16 cellular contexts compared by ENCODE assay signal in the genomic region with DNA sequence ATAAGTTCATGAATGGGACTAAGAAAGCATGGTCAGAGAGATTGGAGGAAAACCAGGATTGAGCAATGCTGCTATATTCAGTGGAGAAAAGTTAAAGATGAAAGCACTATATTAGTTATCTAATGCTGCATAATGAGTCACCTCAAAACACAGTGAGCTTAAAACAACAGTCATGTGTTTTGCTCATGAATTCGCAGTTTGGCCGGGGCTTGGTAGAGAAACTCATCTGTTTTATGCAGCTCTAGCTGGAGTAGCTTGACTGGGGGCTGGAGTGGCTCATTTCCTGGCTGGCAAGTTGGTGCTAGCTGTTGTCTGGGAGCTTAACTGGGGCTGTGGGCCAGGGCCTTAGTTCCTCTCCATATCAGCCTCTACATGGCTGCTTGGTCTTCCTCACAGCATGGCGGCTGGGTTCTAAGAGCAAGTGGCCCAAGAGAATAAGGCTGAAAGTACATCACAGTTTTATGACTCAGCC.
DNase-seq lines count a peak whose midpoint lies in the region; ATAC-seq and TF ChIP-seq lines count a peak whose summit lies in the region.
"Had no signal": no experiment of that assay in that cellular context is flagged by ENCODE, and none has a peak within 500 bp of the region (broad histone marks: within the 10 kb centered on the region; RNA-seq: fewer than 3 reads in every experiment).

No MANE protein-coding gene starts in this region.

- H3K36me3 ChIP-seq in PC-3 (ENCODE audit: low read depth, low read length): no peaks in the 10 kb centered on the region; the same call in 1 of the 2 replicates
- no peaks in the 10 kb centered on the region for H3K36me3 ChIP-seq in osteoblast (ENCODE audit: insufficient read depth, low read length)
- H3K36me3 ChIP-seq in CD8-positive, alpha-beta memory T cell (ENCODE audit: insufficient read depth, low read length): no peaks in the 10 kb centered on the region
- peaks cover 11 to 46% (median 15%) of the 10 kb centered on the region in 4 donors for H3K36me3 ChIP-seq in esophagus muscularis mucosa

- peak overlapping the region in 1 of 8 donors; percentile 1 for H3K27ac Mint-ChIP-seq in CD8-positive, alpha-beta memory T cell
- H3K27ac Mint-ChIP-seq: activated naive CD8-positive, alpha-beta T cell treated with anti-CD3 and anti-CD28 coated beads, Interleukin-2, amount 50 U/mL, for 24 hours; endodermal cell; nephron; T-helper 1 cell treated with Interleukin-12 subunit alpha and Interleukin-12 subunit beta and Interleukin-4 antibody, amounts not matched to agents 30 μg/mL and 1 μg/mL, for 36 hours had no signal

- no peak overlapping the region for H3K4me2 ChIP-seq in PC-3 (ENCODE audit: low read length)
- peak overlapping the region; percentile 14 for H3K4me2 ChIP-seq in osteoblast (ENCODE audit: insufficient read depth, low read length)

- H3K27me3 Mint-ChIP-seq in CD8-positive, alpha-beta memory T cell: no peaks in the 10 kb centered on the region
- H3K27me3 Mint-ChIP-seq: activated naive CD8-positive, alpha-beta T cell treated with anti-CD3 and anti-CD28 coated beads, Interleukin-2, amount 50 U/mL, for 24 hours had no signal

- CTCF ChIA-PET in PC-3 (lab: Charles Lee): no interaction called here
- CTCF ChIA-PET in CD8-positive, alpha-beta memory T cell (lab: Charles Lee): no interaction called here

- ATAC-seq in PC-3 (peak; percentile 37; the same call in 1 of the 2 replicates), GM19328 (IDR thresholded peaks at IDR 0.05; ENCODE audit: unreplicated experiment) (no peak)
- ATAC-seq: activated naive CD8-positive, alpha-beta T cell treated with anti-CD3 and anti-CD28 coated beads, Interleukin-2, amount 50 U/mL, for 24 hours had no signal

- TF ChIP-seq CTCF in PC-3 (conservative IDR thresholded peaks at IDR 0.05; ENCODE audit: low read depth, low read length): no peak
- TF ChIP-seq CTCF in epithelial cell of proximal tubule (conservative IDR thresholded peaks at IDR 0.05; ENCODE audit: low read depth, low read length): no peak
- TF ChIP-seq CTCF in osteoblast (IDR thresholded peaks at IDR 0.05; ENCODE audit: extremely low read depth, low read depth, low read length): no peak
- no peak for TF ChIP-seq CTCF in esophagus muscularis mucosa (IDR thresholded peaks at IDR 0.05)

- H3K4me1 ChIP-seq in PC-3 (ENCODE audit: insufficient read depth, low read length): no peaks in the 10 kb centered on the region
- peaks cover 5% of the 10 kb centered on the region for H3K4me1 ChIP-seq in osteoblast (ENCODE audit: insufficient read depth, low read length)
- H3K4me1 ChIP-seq in CD8-positive, alpha-beta memory T cell (ENCODE audit: insufficient read depth, low read length): no peaks in the 10 kb centered on the region
- H3K4me1 ChIP-seq in esophagus muscularis mucosa: no peaks in the 10 kb centered on the region

- H3K27me3 ChIP-seq in PC-3 (ENCODE audit: low read length) (no peaks in the 10 kb centered on the region), osteoblast (ENCODE audit: insufficient read depth, low read length) (no peaks in the 10 kb centered on the region), esophagus muscularis mucosa (no peaks in the 10 kb centered on the region)
- H3K27me3 ChIP-seq in CD8-positive, alpha-beta memory T cell (ENCODE audit: insufficient read depth, low read length, poor library complexity, severe bottlenecking): no peaks in the 10 kb centered on the region

- H3K79me2 ChIP-seq in PC-3 (ENCODE audit: low read length) (no peaks in the 10 kb centered on the region), osteoblast (ENCODE audit: insufficient read depth, low read length) (no peaks in the 10 kb centered on the region)

- H3K9ac ChIP-seq in PC-3 (ENCODE audit: low read length): no peak overlapping the region

- TF ChIP-seq EP300 in esophagus muscularis mucosa (IDR thresholded peaks at IDR 0.05): no peak

- POLR2A ChIA-PET in PC-3 (lab: Charles Lee; ENCODE audit: unreplicated experiment): no interaction called here
- POLR2A ChIA-PET in CD8-positive, alpha-beta memory T cell (lab: Charles Lee): no interaction called here

- H2AFZ ChIP-seq in PC-3 (ENCODE audit: low read length) (no peak overlapping the region), osteoblast (ENCODE audit: low read length) (peak overlapping the region; percentile 57)

- intact Hi-C loops in PC-3 (cut with micrococcal nuclease) (no loop called here), esophagus muscularis mucosa (cut with DNase I) (no loop called here)

- WGBS in esophagus muscularis mucosa: 96% methylated on average over 3 of the region's 3 CpGs

- no TSS peak for BruUV-seq in PC-3 (replicated peaks; lab: Mats Ljungman, UMichigan)

- no peaks in the 10 kb centered on the region for H3K9me2 ChIP-seq in PC-3 (replicated peaks; ENCODE audit: low read length)

- H3K9me3 ChIP-seq in PC-3 (ENCODE audit: low read length) (no peaks in the 10 kb centered on the region), osteoblast (ENCODE audit: low read depth, low read length) (no peaks in the 10 kb centered on the region), esophagus muscularis mucosa (peaks cover 0 to 3% (median 0%) of the 10 kb centered on the region in 4 donors)
- no peaks in the 10 kb centered on the region for H3K9me3 ChIP-seq in CD8-positive, alpha-beta memory T cell (ENCODE audit: low read length)

- H4K20me1 ChIP-seq in PC-3 (ENCODE audit: low read length): no peaks in the 10 kb centered on the region
- H4K20me1 ChIP-seq in osteoblast (ENCODE audit: insufficient read depth, low read length): no peaks in the 10 kb centered on the region

- H3K36me3 Mint-ChIP-seq in CD8-positive, alpha-beta memory T cell: peaks cover 27 to 57% (median 30%) of the 10 kb centered on the region in 3 donors

- H3F3A ChIP-seq in PC-3 (ENCODE audit: low read length, unreplicated experiment): no peaks in the 10 kb centered on the region

- H3K9me3 Mint-ChIP-seq in CD8-positive, alpha-beta memory T cell: peaks cover 0 to 12% (median 2%) of the 10 kb centered on the region in 5 donors
- H3K9me3 Mint-ChIP-seq: endodermal cell had no signal

- H3K27ac ChIP-seq in PC-3 (ENCODE audit: low read length): no peak overlapping the region
- peak overlapping the region; percentile 78 for H3K27ac ChIP-seq in osteoblast (ENCODE audit: low read depth, low read length)
- no peak overlapping the region for H3K27ac ChIP-seq in CD8-positive, alpha-beta memory T cell (ENCODE audit: low read depth, low read length)
- no peak overlapping the region for H3K27ac ChIP-seq in esophagus muscularis mucosa (replicated peaks in 1 of 4)

- no peaks in the 10 kb centered on the region for H3K4me1 Mint-ChIP-seq in CD8-positive, alpha-beta memory T cell
- H3K4me1 Mint-ChIP-seq: activated naive CD8-positive, alpha-beta T cell treated with anti-CD3 and anti-CD28 coated beads, Interleukin-2, amount 50 U/mL, for 24 hours; endodermal cell; nephron had no signal

- no peak overlapping the region for H3K4me3 Mint-ChIP-seq in CD8-positive, alpha-beta memory T cell
- H3K4me3 Mint-ChIP-seq: activated naive CD8-positive, alpha-beta T cell treated with anti-CD3 and anti-CD28 coated beads, Interleukin-2, amount 50 U/mL, for 24 hours; endodermal cell; nephron; T-helper 1 cell treated with Interleukin-12 subunit alpha and Interleukin-12 subunit beta and Interleukin-4 antibody, amounts not matched to agents 30 μg/mL and 1 μg/mL, for 36 hours had no signal

- no peak for TF ChIP-seq POLR2A in esophagus muscularis mucosa (IDR thresholded peaks at IDR 0.05; ENCODE audit: low read depth)

- DNase-seq in COLO829 (ENCODE audit: low spot score) (peak; percentile 35), PC-3 (peak; percentile 14), epithelial cell of proximal tubule (ENCODE audit: low read depth) (peak; percentile 20), osteoblast (ENCODE audit: insufficient read length, low spot score, missing footprints) (peak; percentile 91), NOMO-1 treated with DMSO at 0.1 percent for 48 hours (lab: John Stamatoyannopoulos, UW; ENCODE audit: unreplicated experiment) (no peak), esophagus muscularis mucosa (ENCODE audit: extremely low spot score) (no peak)
- no peak for DNase-seq in CD8-positive, alpha-beta memory T cell
- DNase-seq: activated naive CD8-positive, alpha-beta T cell treated with anti-CD3 and anti-CD28 coated beads, Interleukin-2, amount 50 U/mL, for 24 hours; endodermal cell; GOT3; kidney; NCI-H2029 treated with DMSO at 0.1 percent for 48 hours; stimulated activated CD4-positive, alpha-beta T cell treated with anti-CD3 and anti-CD28 coated beads, Interleukin-15, amount 100 ng/mL, for 24 hours had no signal

- H3K4me3 ChIP-seq in PC-3 (ENCODE audit: low read length): no peak overlapping the region
- H3K4me3 ChIP-seq in epithelial cell of proximal tubule (ENCODE audit: low read depth, low read length): no peak overlapping the region
- no peak overlapping the region for H3K4me3 ChIP-seq in osteoblast (ENCODE audit: insufficient read depth, low read length)
- H3K4me3 ChIP-seq in CD8-positive, alpha-beta memory T cell (ENCODE audit: low read length): no peak overlapping the region
- no peak overlapping the region for H3K4me3 ChIP-seq in esophagus muscularis mucosa

Comparison
In these comparisons a context has a peak if more than half of its experiments do, and no peak if none do; other contexts are left out.
1. DNase-seq: peak in COLO829 (single experiment), PC-3 (single experiment), epithelial cell of proximal tubule (single experiment) and osteoblast (single experiment); none in CD8-positive, alpha-beta memory T cell (0 of 5), NOMO-1 treated with DMSO at 0.1 percent for 48 hours (single experiment) and esophagus muscularis mucosa (single experiment).